20 cellular contexts compared by ENCODE assay signal in genomic region chr17:66850692-66851091, GRCh38. TPM values are rescaled to one million over a fixed set of nuclear protein-coding genes. Genes with fewer than 3 reads are reported as not detected.
DNase-seq lines count a peak whose midpoint lies in the region; ATAC-seq and TF ChIP-seq lines count a peak whose summit lies in the region.
"Had no signal": no experiment of that assay in that cellular context is flagged by ENCODE, and none has a peak within 500 bp of the region (broad histone marks: within the 10 kb centered on the region; RNA-seq: fewer than 3 reads in every experiment).

No MANE protein-coding gene starts in this region.

- ATAC-seq in sciatic nerve: peak; percentile 36

- intact Hi-C loops in sciatic nerve (cut with DNase I): no loop called here

- DNase-seq in DMS 273 (lab: John Stamatoyannopoulos, UW; ENCODE audit: unreplicated experiment) (peak; percentile 21), DMS 273 treated with DMSO at 0.1 percent for 48 hours (lab: John Stamatoyannopoulos, UW) (no peak), MV-4-11 (lab: John Stamatoyannopoulos, UW) (peak; percentile 77), fibroblast of mammary gland (ENCODE audit: low read depth) (peak; percentile 20), sciatic nerve (ENCODE audit: low spot score) (no peak), NCI-H2081 (lab: John Stamatoyannopoulos, UW) (no peak), RPMI8226 (no peak), dedifferentiated amniotic fluid mesenchymal stem cell (ENCODE audit: extremely low spot score) (no peak)
- DNase-seq: C1 segment of cervical spinal cord, DMS153, GM23248, HCEC 1CT, Kasumi-1, NCI-H1417 treated with DMSO at 0.1 percent for 48 hours, NCI-H1930, NCI-H510A treated with DMSO at 0.1 percent for 48 hours, OCI-M1, SIG-M5 had no signal

- H3K4me3 ChIP-seq in fibroblast of mammary gland (ENCODE audit: control insufficient read depth, low read depth, low read length): no peak overlapping the region
- H3K4me3 ChIP-seq: GM23248 had no signal

- no peak for TF ChIP-seq CTCF in fibroblast of mammary gland (conservative IDR thresholded peaks at IDR 0.05; ENCODE audit: control insufficient read depth, insufficient read depth, low read depth, low read length)

RNA-seq across cellular contexts. Expression of gene CACNG5, which starts 15.8 kb away (rescaled TPM):
- not detected for total RNA-seq in sciatic nerve
- total RNA-seq: GM23248, HT1080, RPMI7951 had no signal

Comparison
In these comparisons a context has a peak if more than half of its experiments do, and no peak if none do; other contexts are left out.
1. DNase-seq: peak in DMS 273 (single experiment), MV-4-11 (single experiment) and fibroblast of mammary gland (single experiment); none in DMS 273 treated with DMSO at 0.1 percent for 48 hours (single experiment), sciatic nerve (single experiment), NCI-H2081 (0 of 2), RPMI8226 (single experiment) and dedifferentiated amniotic fluid mesenchymal stem cell (single experiment).